Comparison of ENCODE assay signal across 8 cellular contexts in genomic region chr17:78144146-78144719, GRCh38. TPM values are rescaled to one million over a fixed set of nuclear protein-coding genes. Genes with fewer than 3 reads are reported as not detected.
DNase-seq lines count a peak whose midpoint lies in the region; ATAC-seq and TF ChIP-seq lines count a peak whose summit lies in the region.

No MANE protein-coding gene starts in this region.

- peak overlapping the region; percentile 17 for H3K27ac Mint-ChIP-seq in activated T-helper 2 cell treated with anti-CD3 and anti-CD28 coated beads, Interferon-gamma antibody, Interleukin-2, Interleukin-4, amounts not matched to agents 10 μg/mL and 5 μg/mL and 100 μg/mL, durations not matched to agents 14 hours and 24 hours and 36 hours
- no peak overlapping the region for H3K27ac Mint-ChIP-seq in activated T-helper 1 cell treated with anti-CD3 and anti-CD28 coated beads, Interleukin-12 subunit alpha, Interleukin-12 subunit beta, Interleukin-2, Interleukin-4 antibody, amounts not matched to agents 30 ng/mL and 10 ng/mL and 1 ng/mL, durations not matched to agents 14 hours and 24 hours and 36 hours

- peak overlapping the region; percentile 63 for H3K27ac ChIP-seq in right cardiac atrium (ENCODE audit: low read length)
- H3K27ac ChIP-seq in spleen = peak overlapping the region; percentile 33 to 81 (median 72)

- H3K36me3 Mint-ChIP-seq in activated T-helper 2 cell treated with anti-CD3 and anti-CD28 coated beads, Interferon-gamma antibody, Interleukin-2, Interleukin-4, amounts not matched to agents 10 μg/mL and 5 μg/mL and 100 μg/mL, durations not matched to agents 14 hours and 24 hours and 36 hours (ENCODE audit: low read depth) = peaks cover 17% of the 10 kb centered on the region
- H3K36me3 Mint-ChIP-seq in activated T-helper 1 cell treated with anti-CD3 and anti-CD28 coated beads, Interleukin-12 subunit alpha, Interleukin-12 subunit beta, Interleukin-2, Interleukin-4 antibody, amounts not matched to agents 30 ng/mL and 10 ng/mL and 1 ng/mL, durations not matched to agents 14 hours and 24 hours and 36 hours (ENCODE audit: low read depth) = peaks cover 5% of the 10 kb centered on the region

- intact Hi-C loops in activated T-helper 2 cell treated with anti-CD3 and anti-CD28 coated beads, Interferon-gamma antibody, Interleukin-2, Interleukin-4, amounts not matched to agents 10 μg/mL and 5 μg/mL and 100 μg/mL, durations not matched to agents 14 hours and 24 hours and 36 hours (cut with micrococcal nuclease) = no loop called here
- intact Hi-C loops in right cardiac atrium (cut with DNase I) (no loop called here), spleen (cut with DNase I; ENCODE audit: low total_unique reads) (no loop called here)
- intact Hi-C loops in activated T-helper 1 cell treated with anti-CD3 and anti-CD28 coated beads, Interleukin-12 subunit alpha, Interleukin-12 subunit beta, Interleukin-2, Interleukin-4 antibody, amounts not matched to agents 30 ng/mL and 10 ng/mL and 1 ng/mL, durations not matched to agents 14 hours and 24 hours and 36 hours (cut with micrococcal nuclease) = no loop called here

- peaks cover 15% of the 10 kb centered on the region for H3K4me1 ChIP-seq in right cardiac atrium (ENCODE audit: control insufficient read depth, insufficient read depth, low read length)
- peaks cover 44 to 100% (median 90%) of the 10 kb centered on the region in 6 donors for H3K4me1 ChIP-seq in spleen

- no peak overlapping the region for H3K4me3 ChIP-seq in AG10803 (ENCODE audit: low read length)
- no peak overlapping the region for H3K4me3 ChIP-seq in right cardiac atrium (ENCODE audit: low read length)
- peak overlapping the region in 1 of 8 donors; percentile 9 for H3K4me3 ChIP-seq in spleen

- DNase-seq in AG10803 (ENCODE audit: low read depth) (peak; percentile 38), HK-2 (ENCODE audit: unreplicated experiment) (peak; percentile 54), right cardiac atrium (peak; percentile 88 to 96 (median 95)), spleen (peak; percentile 88), NCI-H2171 treated with DMSO at 0.1 percent for 48 hours (lab: John Stamatoyannopoulos, UW) (no peak), GM19238 (ENCODE audit: insufficient read length, low spot score) (no peak)
- DNase-seq in activated T-helper 2 cell treated with anti-CD3 and anti-CD28 coated beads, Interferon-gamma antibody, Interleukin-2, Interleukin-4, amounts not matched to agents 10 μg/mL and 5 μg/mL and 100 μg/mL, durations not matched to agents 14 hours and 24 hours and 36 hours (ENCODE audit: low spot score) = no peak
- no peak for DNase-seq in activated T-helper 1 cell treated with anti-CD3 and anti-CD28 coated beads, Interleukin-12 subunit alpha, Interleukin-12 subunit beta, Interleukin-2, Interleukin-4 antibody, amounts not matched to agents 30 ng/mL and 10 ng/mL and 1 ng/mL, durations not matched to agents 14 hours and 24 hours and 36 hours (ENCODE audit: low spot score)

- TF ChIP-seq CTCF in AG10803 (conservative IDR thresholded peaks at IDR 0.05; ENCODE audit: low read length) (no peak), spleen (IDR thresholded peaks at IDR 0.05 in 8 of 11, conservative IDR thresholded peaks at IDR 0.05 in 3 of 11) (peak in 1 of 11 experiments; percentile 12)

- no peak overlapping the region for H3K4me3 Mint-ChIP-seq in activated T-helper 2 cell treated with anti-CD3 and anti-CD28 coated beads, Interferon-gamma antibody, Interleukin-2, Interleukin-4, amounts not matched to agents 10 μg/mL and 5 μg/mL and 100 μg/mL, durations not matched to agents 14 hours and 24 hours and 36 hours (ENCODE audit: low read depth)
- no peak overlapping the region for H3K4me3 Mint-ChIP-seq in activated T-helper 1 cell treated with anti-CD3 and anti-CD28 coated beads, Interleukin-12 subunit alpha, Interleukin-12 subunit beta, Interleukin-2, Interleukin-4 antibody, amounts not matched to agents 30 ng/mL and 10 ng/mL and 1 ng/mL, durations not matched to agents 14 hours and 24 hours and 36 hours

- peaks cover 0 to 23% (median 12%) of the 10 kb centered on the region in 6 donors for H3K36me3 ChIP-seq in spleen

- H3K4me1 Mint-ChIP-seq in activated T-helper 2 cell treated with anti-CD3 and anti-CD28 coated beads, Interferon-gamma antibody, Interleukin-2, Interleukin-4, amounts not matched to agents 10 μg/mL and 5 μg/mL and 100 μg/mL, durations not matched to agents 14 hours and 24 hours and 36 hours (ENCODE audit: low read depth) = peaks cover 15% of the 10 kb centered on the region
- peaks cover 23% of the 10 kb centered on the region for H3K4me1 Mint-ChIP-seq in activated T-helper 1 cell treated with anti-CD3 and anti-CD28 coated beads, Interleukin-12 subunit alpha, Interleukin-12 subunit beta, Interleukin-2, Interleukin-4 antibody, amounts not matched to agents 30 ng/mL and 10 ng/mL and 1 ng/mL, durations not matched to agents 14 hours and 24 hours and 36 hours (ENCODE audit: low read depth)

- 37% methylated on average over 11 of the region's 11 CpGs for WGBS in right cardiac atrium
- 36 to 56% (median 43%) methylated on average over 9 to 11 of the region's 11 CpGs for WGBS in spleen, 5 donors

- ATAC-seq in right cardiac atrium = peak; percentile 63 to 76

- no peaks in the 10 kb centered on the region for H3K27me3 Mint-ChIP-seq in activated T-helper 2 cell treated with anti-CD3 and anti-CD28 coated beads, Interferon-gamma antibody, Interleukin-2, Interleukin-4, amounts not matched to agents 10 μg/mL and 5 μg/mL and 100 μg/mL, durations not matched to agents 14 hours and 24 hours and 36 hours (ENCODE audit: low read depth)
- no peaks in the 10 kb centered on the region for H3K27me3 Mint-ChIP-seq in activated T-helper 1 cell treated with anti-CD3 and anti-CD28 coated beads, Interleukin-12 subunit alpha, Interleukin-12 subunit beta, Interleukin-2, Interleukin-4 antibody, amounts not matched to agents 30 ng/mL and 10 ng/mL and 1 ng/mL, durations not matched to agents 14 hours and 24 hours and 36 hours (ENCODE audit: insufficient read depth)

- H3K27me3 ChIP-seq in right cardiac atrium (ENCODE audit: control insufficient read depth, insufficient read depth) = no peaks in the 10 kb centered on the region
- H3K27me3 ChIP-seq in spleen (replicated peaks in 1 of 7) = no peaks in the 10 kb centered on the region

- TF ChIP-seq POLR2A in spleen (IDR thresholded peaks at IDR 0.05) = no peak

- no peaks in the 10 kb centered on the region for H3K9me3 Mint-ChIP-seq in activated T-helper 2 cell treated with anti-CD3 and anti-CD28 coated beads, Interferon-gamma antibody, Interleukin-2, Interleukin-4, amounts not matched to agents 10 μg/mL and 5 μg/mL and 100 μg/mL, durations not matched to agents 14 hours and 24 hours and 36 hours
- no peaks in the 10 kb centered on the region for H3K9me3 Mint-ChIP-seq in activated T-helper 1 cell treated with anti-CD3 and anti-CD28 coated beads, Interleukin-12 subunit alpha, Interleukin-12 subunit beta, Interleukin-2, Interleukin-4 antibody, amounts not matched to agents 30 ng/mL and 10 ng/mL and 1 ng/mL, durations not matched to agents 14 hours and 24 hours and 36 hours

- no peaks in the 10 kb centered on the region for H3K9me3 ChIP-seq in right cardiac atrium (ENCODE audit: control insufficient read depth, low read length)
- H3K9me3 ChIP-seq in spleen = no peaks in the 10 kb centered on the region

RNA-seq across cellular contexts. Expression of gene C17orf99, which starts 2.0 kb away (rescaled TPM):
- total RNA-seq in activated T-helper 2 cell treated with anti-CD3 and anti-CD28 coated beads, Interferon-gamma antibody, Interleukin-2, Interleukin-4, amounts not matched to agents 10 μg/mL and 5 μg/mL and 100 μg/mL, durations not matched to agents 14 hours and 24 hours and 36 hours = not detected in 2 replicates
- total RNA-seq in right cardiac atrium = not detected
- not detected for polyA plus RNA-seq in right cardiac atrium
- 1 to 10 TPM in 2 of 7 donors, under 1 TPM in 2, not detected in 3; 0.19 to 3.0 (median 0.95) TPM for total RNA-seq in spleen
- polyA plus RNA-seq in spleen = under 1 TPM in 2 of 3 donors, not detected in 1; 0.46 TPM
- total RNA-seq in activated T-helper 1 cell treated with anti-CD3 and anti-CD28 coated beads, Interleukin-12 subunit alpha, Interleukin-12 subunit beta, Interleukin-2, Interleukin-4 antibody, amounts not matched to agents 30 ng/mL and 10 ng/mL and 1 ng/mL, durations not matched to agents 14 hours and 24 hours and 36 hours = not detected in 2 replicates

RNA-seq across cellular contexts. Expression of gene TMC8, which starts 13.7 kb away (rescaled TPM):
- total RNA-seq in activated T-helper 2 cell treated with anti-CD3 and anti-CD28 coated beads, Interferon-gamma antibody, Interleukin-2, Interleukin-4, amounts not matched to agents 10 μg/mL and 5 μg/mL and 100 μg/mL, durations not matched to agents 14 hours and 24 hours and 36 hours = 196 and 208 TPM in 2 replicates
- total RNA-seq in right cardiac atrium (1 to 10 TPM; 2.6 to 3.9 (median 3.0) TPM), spleen (100 to 1,000 TPM; 116 to 222 (median 205) TPM)
- polyA plus RNA-seq in right cardiac atrium (2.4 TPM), spleen (100 to 1,000 TPM; 103 to 191 (median 158) TPM)
- 234 and 239 TPM in 2 replicates for total RNA-seq in activated T-helper 1 cell treated with anti-CD3 and anti-CD28 coated beads, Interleukin-12 subunit alpha, Interleukin-12 subunit beta, Interleukin-2, Interleukin-4 antibody, amounts not matched to agents 30 ng/mL and 10 ng/mL and 1 ng/mL, durations not matched to agents 14 hours and 24 hours and 36 hours

RNA-seq across cellular contexts. Expression of gene TMC6, which starts 15.7 kb away (rescaled TPM):
- 240 and 241 TPM in 2 replicates for total RNA-seq in activated T-helper 2 cell treated with anti-CD3 and anti-CD28 coated beads, Interferon-gamma antibody, Interleukin-2, Interleukin-4, amounts not matched to agents 10 μg/mL and 5 μg/mL and 100 μg/mL, durations not matched to agents 14 hours and 24 hours and 36 hours
- total RNA-seq in right cardiac atrium (10 to 100 TPM; 27.9 to 45.4 (median 38.2) TPM), spleen (100 to 1,000 TPM; 169 to 425 (median 354) TPM)
- polyA plus RNA-seq in right cardiac atrium (21.2 TPM), spleen (100 to 1,000 TPM; 132 to 269 (median 252) TPM)
- 265 and 268 TPM in 2 replicates for total RNA-seq in activated T-helper 1 cell treated with anti-CD3 and anti-CD28 coated beads, Interleukin-12 subunit alpha, Interleukin-12 subunit beta, Interleukin-2, Interleukin-4 antibody, amounts not matched to agents 30 ng/mL and 10 ng/mL and 1 ng/mL, durations not matched to agents 14 hours and 24 hours and 36 hours

RNA-seq across cellular contexts. Expression of gene SYNGR2, which starts 24.1 kb away (rescaled TPM):
- total RNA-seq in activated T-helper 2 cell treated with anti-CD3 and anti-CD28 coated beads, Interferon-gamma antibody, Interleukin-2, Interleukin-4, amounts not matched to agents 10 μg/mL and 5 μg/mL and 100 μg/mL, durations not matched to agents 14 hours and 24 hours and 36 hours = 92.5 and 92.9 TPM in 2 replicates
- total RNA-seq in right cardiac atrium (10 to 100 TPM; 81.9 to 92.2 (median 83.9) TPM), spleen (100 to 1,000 TPM; 107 to 179 (median 137) TPM)
- polyA plus RNA-seq in right cardiac atrium (85.8 TPM), spleen (100 to 1,000 TPM; 152 to 201 (median 170) TPM)
- 131 and 133 TPM in 2 replicates for total RNA-seq in activated T-helper 1 cell treated with anti-CD3 and anti-CD28 coated beads, Interleukin-12 subunit alpha, Interleukin-12 subunit beta, Interleukin-2, Interleukin-4 antibody, amounts not matched to agents 30 ng/mL and 10 ng/mL and 1 ng/mL, durations not matched to agents 14 hours and 24 hours and 36 hours

RNA-seq across cellular contexts. Expression of gene TK1, which starts 42.6 kb away (rescaled TPM):
- total RNA-seq in activated T-helper 2 cell treated with anti-CD3 and anti-CD28 coated beads, Interferon-gamma antibody, Interleukin-2, Interleukin-4, amounts not matched to agents 10 μg/mL and 5 μg/mL and 100 μg/mL, durations not matched to agents 14 hours and 24 hours and 36 hours = 64.6 and 65.9 TPM in 2 replicates
- total RNA-seq in right cardiac atrium (1 to 10 TPM in 2 of 4 donors, under 1 TPM in 2; 0.51 to 5.2 (median 1.9) TPM), spleen (10 to 100 TPM in 5 of 7 donors, 1 to 10 TPM in 2; 3.7 to 18.7 (median 10.5) TPM)
- polyA plus RNA-seq in right cardiac atrium (1.2 TPM), spleen (10 to 100 TPM in 2 of 3 donors, 1 to 10 TPM in 1; 3.9 to 20.4 (median 19.8) TPM)
- total RNA-seq in activated T-helper 1 cell treated with anti-CD3 and anti-CD28 coated beads, Interleukin-12 subunit alpha, Interleukin-12 subunit beta, Interleukin-2, Interleukin-4 antibody, amounts not matched to agents 30 ng/mL and 10 ng/mL and 1 ng/mL, durations not matched to agents 14 hours and 24 hours and 36 hours = 65.8 and 66.8 TPM in 2 replicates

Comparison
In these comparisons a context has a peak if more than half of its experiments do, and no peak if none do; other contexts are left out.
1. DNase-seq: peak in AG10803 (single experiment), HK-2 (single experiment), right cardiac atrium (3 of 3) and spleen (single experiment); none in activated T-helper 2 cell treated with anti-CD3 and anti-CD28 coated beads, Interferon-gamma antibody, Interleukin-2, Interleukin-4, amounts not matched to agents 10 μg/mL and 5 μg/mL and 100 μg/mL, durations not matched to agents 14 hours and 24 hours and 36 hours (single experiment), NCI-H2171 treated with DMSO at 0.1 percent for 48 hours (single experiment), activated T-helper 1 cell treated with anti-CD3 and anti-CD28 coated beads, Interleukin-12 subunit alpha, Interleukin-12 subunit beta, Interleukin-2, Interleukin-4 antibody, amounts not matched to agents 30 ng/mL and 10 ng/mL and 1 ng/mL, durations not matched to agents 14 hours and 24 hours and 36 hours (single experiment) and GM19238 (single experiment).
2. RNA of gene TMC8, which starts 13.7 kb away (total RNA-seq): 234 to 239 TPM in activated T-helper 1 cell treated with anti-CD3 and anti-CD28 coated beads, Interleukin-12 subunit alpha, Interleukin-12 subunit beta, Interleukin-2, Interleukin-4 antibody, amounts not matched to agents 30 ng/mL and 10 ng/mL and 1 ng/mL, durations not matched to agents 14 hours and 24 hours and 36 hours, 116 to 222 TPM in spleen and 196 to 208 TPM in activated T-helper 2 cell treated with anti-CD3 and anti-CD28 coated beads, Interferon-gamma antibody, Interleukin-2, Interleukin-4, amounts not matched to agents 10 μg/mL and 5 μg/mL and 100 μg/mL, durations not matched to agents 14 hours and 24 hours and 36 hours; 2.6 to 3.9 TPM in right cardiac atrium; every median in the first group is over 10 times any median in the second.